ENCODE assay signal across 8 cellular contexts in the genomic region with DNA sequence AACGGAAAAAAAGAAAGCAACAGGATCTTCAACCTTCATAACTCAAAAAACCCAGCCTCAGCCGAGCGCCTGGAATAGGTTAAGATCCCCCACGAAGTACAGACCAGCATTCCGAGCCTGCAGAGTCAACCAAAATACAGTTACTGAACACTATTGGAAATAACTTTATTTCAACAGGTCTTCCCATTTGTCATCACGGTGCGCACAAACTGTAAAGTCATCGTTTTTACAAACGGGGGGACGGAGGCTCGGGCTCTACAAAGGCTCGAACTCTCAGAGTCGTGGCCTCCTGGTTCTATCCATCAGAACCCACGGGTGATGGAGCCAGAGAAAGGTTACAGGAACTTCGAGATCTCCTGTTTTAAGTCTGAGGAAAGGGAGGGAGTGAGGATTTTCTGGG. TPM values are rescaled to one million over a fixed set of nuclear protein-coding genes. Genes with fewer than 3 reads are reported as not detected.
DNase-seq lines count a peak whose midpoint lies in the region; ATAC-seq and TF ChIP-seq lines count a peak whose summit lies in the region.

No MANE protein-coding gene starts in this region.

- peak overlapping the region; percentile 99 for H3K4me3 Mint-ChIP-seq in Caco-2 (ENCODE audit: unreplicated experiment)

- H3K9me3 Mint-ChIP-seq in Caco-2 (ENCODE audit: unreplicated experiment) = no peaks in the 10 kb centered on the region

- peaks cover 21% of the 10 kb centered on the region for H3K4me1 ChIP-seq in Caco-2

- ATAC-seq in GM18519 (IDR thresholded peaks at IDR 0.05; ENCODE audit: low FRiP score, unreplicated experiment) = no peak
- ATAC-seq in GM19455 (IDR thresholded peaks at IDR 0.05; ENCODE audit: unreplicated experiment) = no peak

- TF ChIP-seq CTCF in Caco-2 (IDR thresholded peaks at IDR 0.05; ENCODE audit: insufficient read depth in 1 of 2, low read depth in 1 of 2, low read length in 1 of 2, severe bottlenecking in 1 of 2, unreplicated experiment in 1 of 2) = no peak
- no peak for TF ChIP-seq CTCF in LNCaP clone FGC (IDR thresholded peaks at IDR 0.05; ENCODE audit: control insufficient read depth, extremely low read depth, insufficient read depth)

- no peak for DNase-seq in Caco-2
- no peak for DNase-seq in LNCaP clone FGC (ENCODE audit: low read depth)
- DNase-seq in astrocyte of the hippocampus (ENCODE audit: low read depth, low spot score) = peak; percentile 55
- DNase-seq in substantia nigra (lab: John Stamatoyannopoulos, UW) = peak in 5 of 49 donors; percentile 32 to 57 (median 35)
- no peak for DNase-seq in NCI-H510A (lab: John Stamatoyannopoulos, UW)

- intact Hi-C loops in Caco-2 (cut with micrococcal nuclease; ENCODE audit: unreplicated experiment) = no loop called here

- peak overlapping the region; percentile 96 for H3K4me3 ChIP-seq in Caco-2 (ENCODE audit: low read depth, low read length)
- peak overlapping the region; percentile 98 for H3K4me3 ChIP-seq in LNCaP clone FGC (ENCODE audit: low read depth, low read length)

- H3K27me3 ChIP-seq in Caco-2 (replicated peaks; ENCODE audit: control insufficient read depth, insufficient read depth, low read length) = no peaks in the 10 kb centered on the region
- H3K27me3 ChIP-seq in layer of hippocampus (ENCODE audit: control insufficient read depth, insufficient read depth, low read length) = no peaks in the 10 kb centered on the region

- no TSS peak for BruUV-seq in Caco-2 (replicated peaks; lab: Mats Ljungman, UMichigan)

- H3K36me3 Mint-ChIP-seq in Caco-2 (ENCODE audit: insufficient read depth, unreplicated experiment) = peaks cover 65% of the 10 kb centered on the region

- H3K4me1 Mint-ChIP-seq in Caco-2 (ENCODE audit: low read depth, unreplicated experiment) = peaks cover 15% of the 10 kb centered on the region

- no peaks in the 10 kb centered on the region for H3K27me3 Mint-ChIP-seq in Caco-2 (ENCODE audit: insufficient read depth, unreplicated experiment)

- H3K27ac Mint-ChIP-seq in Caco-2 (ENCODE audit: unreplicated experiment) = peak overlapping the region; percentile 100

- H3K27ac ChIP-seq in layer of hippocampus (ENCODE audit: low read depth, low read length) = peak overlapping the region; percentile 93
- H3K27ac ChIP-seq in substantia nigra (ENCODE audit: low read depth, low read length, poor library complexity, severe bottlenecking) = peak overlapping the region; percentile 97

- CTCF ChIA-PET in Caco-2 (lab: Charles Lee) = interaction anchor here (1.4 kb wide), 1 partner anchor 34 kb away, joined by 5 read pairs; no protein-coding TSS in a partner anchor

- POLR2A ChIA-PET in Caco-2 (lab: Charles Lee) = no interaction called here

- H3K9me3 ChIP-seq in Caco-2 = no peaks in the 10 kb centered on the region

- H3K36me3 ChIP-seq in Caco-2 (ENCODE audit: control insufficient read depth, insufficient read depth, low read length) = peaks cover 3% of the 10 kb centered on the region; the same call in 1 of the 2 replicates

RNA-seq across cellular contexts. Expression of a gene that starts 1.1 kb away (rescaled TPM):
- total RNA-seq in Caco-2 (2022) = 915 and 956 TPM in 2 replicates

RNA-seq across cellular contexts. Expression of a gene that starts 57.1 kb away (rescaled TPM):
- total RNA-seq in Caco-2 (2022) = 70.0 and 72.3 TPM in 2 replicates
